ENCODE assay signal across 25 cellular contexts in the genomic region with DNA sequence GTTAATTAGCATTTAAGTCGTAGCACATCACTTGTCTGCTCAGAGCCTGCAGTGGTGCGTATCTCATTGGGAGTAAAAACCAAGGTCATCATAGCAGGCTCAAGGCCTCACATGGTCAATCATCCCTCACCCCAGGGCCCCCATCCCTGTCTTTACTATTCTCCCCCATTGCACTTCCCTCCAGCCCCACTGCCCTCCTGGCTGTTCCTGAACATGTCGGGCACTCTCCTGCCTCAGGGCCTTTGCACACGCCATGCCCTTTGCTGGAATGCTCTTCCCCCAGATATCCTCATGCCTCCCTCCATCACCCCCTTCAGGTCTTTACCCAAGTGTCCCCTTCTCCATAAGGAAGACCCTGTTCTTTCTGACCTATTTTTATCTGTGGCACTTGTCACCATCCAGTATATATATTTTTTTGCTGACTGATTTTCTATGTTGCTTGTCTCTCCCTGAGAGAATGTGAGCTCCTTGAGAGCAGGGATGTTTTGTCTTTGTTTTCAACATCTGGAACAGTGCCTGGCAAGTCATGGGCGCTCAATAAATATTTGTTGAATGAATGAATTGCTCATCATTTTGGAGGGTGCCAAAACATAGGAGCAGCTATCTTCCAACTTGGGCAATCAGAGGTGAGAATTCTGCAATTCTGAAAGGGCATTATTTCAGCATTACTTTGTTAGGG.
DNase-seq lines count a peak whose midpoint lies in the region; ATAC-seq, FAIRE-seq and TF ChIP-seq lines count a peak whose summit lies in the region.
"Had no signal": no experiment of that assay in that cellular context is flagged by ENCODE, and none has a peak within 500 bp of the region (broad histone marks: within the 10 kb centered on the region; RNA-seq: fewer than 3 reads in every experiment).

No MANE protein-coding gene starts in this region.

- H3K27me3 ChIP-seq in GM23248 (replicated peaks; ENCODE audit: insufficient read depth), result no peaks in the 10 kb centered on the region
- no peaks in the 10 kb centered on the region for H3K27me3 ChIP-seq in keratinocyte (ENCODE audit: control insufficient read depth, extremely low read depth, insufficient read depth, low read length)
- H3K27me3 ChIP-seq: SJSA1 had no signal

- intact Hi-C loops in posterior vena cava (cut with DNase I), result no loop called here

- DNase-seq in GM23248 (peak; percentile 55), RWPE1 (ENCODE audit: low spot score) (no peak), keratinocyte (ENCODE audit: low read depth, low spot score) (no peak), posterior vena cava (ENCODE audit: low spot score) (peak; percentile 25), GM19239 (ENCODE audit: insufficient read length, low spot score) (no peak), NCI-H69 (lab: John Stamatoyannopoulos, UW) (no peak)
- DNase-seq: C1 segment of cervical spinal cord; Caco-2; CD8-positive, alpha-beta T cell; DMS79; EL; GDM1; NCI-H1092 treated with DMSO at 0.1 percent for 48 hours; NCI-H1436 treated with DMSO at 0.1 percent for 48 hours; NCI-H187 treated with DMSO at 0.1 percent for 48 hours; NCI-H2171 treated with DMSO at 0.1 percent for 48 hours; NCI-H345; NCI-H524; NCI-H774 had no signal

- H4K20me1 ChIP-seq in GM23248 (ENCODE audit: insufficient read depth), result no peaks in the 10 kb centered on the region
- no peaks in the 10 kb centered on the region for H4K20me1 ChIP-seq in keratinocyte (ENCODE audit: control insufficient read depth, extremely low read depth, insufficient read depth, low read length)

- POLR2A ChIA-PET in RWPE1 (lab: Yijun Ruan, JAX; ENCODE audit: low non-redundant PET), result no interaction called here

- no peak for ATAC-seq in GM18498 (IDR thresholded peaks at IDR 0.05; ENCODE audit: unreplicated experiment)
- ATAC-seq: CD8-positive, alpha-beta T cell; GM12878; Right ventricle myocardium inferior had no signal

- no peak overlapping the region for H3K27ac ChIP-seq in GM23248
- peak overlapping the region; percentile 34; the same call in 1 of the 2 replicates for H3K27ac ChIP-seq in RWPE1
- no peak overlapping the region for H3K27ac ChIP-seq in keratinocyte (ENCODE audit: control insufficient read depth, insufficient read depth, low read length)
- H3K27ac ChIP-seq: SJSA1 had no signal

- WGBS in GM23248 (ENCODE audit: low coverage in 1 of 2, low lambda C conversion rate in 2 of 2, missing lambda C conversion rate in 2 of 2), 2 experiments, result 38 to 47% methylated on average over 5 of the region's 5 CpGs

- H3K4me1 ChIP-seq in GM23248 (ENCODE audit: insufficient read depth) (0 out of 2 replicates have a peak, but pooled peaks cover 5% of the 10 kb centered on the region), keratinocyte (ENCODE audit: control insufficient read depth, extremely low read depth, insufficient read depth, low read length) (peaks cover 74% of the 10 kb centered on the region)
- H3K4me1 ChIP-seq: Caco-2 had no signal

- in situ Hi-C loops in GM23248 (cut with MboI), result no loop called here

- H3K9me3 ChIP-seq in GM23248 (ENCODE audit: low read depth) (no peaks in the 10 kb centered on the region), keratinocyte (ENCODE audit: control insufficient read depth, low read depth, low read length) (no peaks in the 10 kb centered on the region)
- H3K9me3 ChIP-seq: Caco-2, SJSA1 had no signal

- FAIRE-seq in keratinocyte (lab: Jason Lieb, UNC) (no peak), GM19239 (lab: Jason Lieb, UNC) (no peak)
- FAIRE-seq: A204.1, GM12878, H54 had no signal

- dilution Hi-C loops in keratinocyte (cut with MboI; ENCODE audit: extremely low pct_ligation_motif_present, low sequenced_read_pairs), result no loop called here

- CTCF ChIA-PET in RWPE1 (lab: Yijun Ruan, JAX), result interaction anchor here (0.7 kb wide), 1 partner anchor 23 kb away, joined by 4 read pairs; no protein-coding TSS in a partner anchor

- no peak overlapping the region for H3K9ac ChIP-seq in GM23248
- no peak overlapping the region for H3K9ac ChIP-seq in keratinocyte (ENCODE audit: control insufficient read depth, extremely low read depth, insufficient read depth, low read length)

- no peaks in the 10 kb centered on the region for H3K36me3 ChIP-seq in GM23248 (ENCODE audit: low read depth)
- no peaks in the 10 kb centered on the region for H3K36me3 ChIP-seq in keratinocyte (ENCODE audit: control insufficient read depth in 2 of 2, extremely low read depth in 1 of 2, insufficient read depth in 2 of 2, low read length in 2 of 2)
- H3K36me3 ChIP-seq: SJSA1 had no signal

- H3K9me2 ChIP-seq in GM23248 (ENCODE audit: insufficient read depth), result no peaks in the 10 kb centered on the region

- TF ChIP-seq CTCF in RWPE1 (conservative IDR thresholded peaks at IDR 0.05; ENCODE audit: low read depth) (no peak), keratinocyte (optimal IDR thresholded peaks at IDR 0.05 in 1 of 3, IDR thresholded peaks at IDR 0.05 in 1 of 3, conservative IDR thresholded peaks at IDR 0.05 in 1 of 3; ENCODE audit: extremely low read depth in 1 of 3, insufficient read depth in 2 of 3, low read length in 3 of 3) (no peak)

- no peaks in the 10 kb centered on the region for H3K79me2 ChIP-seq in GM23248 (ENCODE audit: insufficient read depth)
- no peaks in the 10 kb centered on the region for H3K79me2 ChIP-seq in keratinocyte (ENCODE audit: control insufficient read depth, insufficient read depth, low read length)

- no peak overlapping the region for H3K4me2 ChIP-seq in GM23248 (ENCODE audit: unreplicated experiment)
- H3K4me2 ChIP-seq in keratinocyte (ENCODE audit: control insufficient read depth, extremely low read depth, insufficient read depth, low read depth, low read length), result peak overlapping the region; percentile 49

- H3K4me3 ChIP-seq in GM23248, result no peak overlapping the region
- no peak overlapping the region for H3K4me3 ChIP-seq in keratinocyte (ENCODE audit: control insufficient read depth in 2 of 3, extremely low read depth in 1 of 3, insufficient read depth in 2 of 3, low read depth in 1 of 3, low read length in 3 of 3)
- H3K4me3 ChIP-seq: GM12878, SJSA1 had no signal

- H2AFZ ChIP-seq in GM23248 (no peak overlapping the region), keratinocyte (ENCODE audit: control insufficient read depth, low read length) (no peak overlapping the region)

- H3F3A ChIP-seq in GM23248 (ENCODE audit: insufficient read depth), result no peaks in the 10 kb centered on the region

- H3K9me1 ChIP-seq in keratinocyte (ENCODE audit: control insufficient read depth, extremely low read depth, insufficient read depth, low read length), result peaks cover 4% of the 10 kb centered on the region

Comparison
In these comparisons a context has a peak if more than half of its experiments do, and no peak if none do; other contexts are left out.
1. DNase-seq: peak in GM23248 (single experiment) and posterior vena cava (single experiment); none in RWPE1 (single experiment), keratinocyte (single experiment), GM19239 (single experiment) and NCI-H69 (single experiment).